ENCODE assay signal across 30 cellular contexts in the genomic region with DNA sequence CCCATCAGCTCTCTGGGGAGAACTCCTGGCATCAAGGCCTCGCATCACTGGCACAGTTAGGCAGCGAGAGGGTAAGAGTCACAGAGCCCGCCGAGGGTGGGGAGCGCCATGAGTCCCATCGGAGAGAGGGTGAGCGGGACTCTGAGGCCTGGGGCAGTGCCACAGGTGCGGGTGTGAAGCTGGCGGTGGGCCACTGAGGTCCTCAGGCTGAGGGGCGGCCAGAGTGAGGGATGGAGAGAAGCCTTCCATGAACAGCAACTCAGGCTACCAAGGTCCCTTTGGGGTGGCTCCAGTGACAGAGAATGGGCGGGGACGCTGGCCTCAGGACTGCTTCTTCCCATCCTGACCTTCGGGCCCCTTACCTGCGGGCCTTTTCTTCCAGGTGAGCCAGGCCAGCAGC.
DNase-seq lines count a peak whose midpoint lies in the region; ATAC-seq and TF ChIP-seq lines count a peak whose summit lies in the region.
"Had no signal": no experiment of that assay in that cellular context is flagged by ENCODE, and none has a peak within 500 bp of the region (broad histone marks: within the 10 kb centered on the region; RNA-seq: fewer than 3 reads in every experiment).

No MANE protein-coding gene starts in this region.

- no peaks in the 10 kb centered on the region for H3K9me3 ChIP-seq in HUES6 (ENCODE audit: control insufficient read depth, insufficient read depth, low read depth, low read length)
- no peaks in the 10 kb centered on the region for H3K9me3 ChIP-seq in endodermal cell (ENCODE audit: control insufficient read depth, low read length)
- H3K9me3 ChIP-seq: breast epithelium, esophagus squamous epithelium, gastrocnemius medialis, MG63, prostate gland, SK-N-SH had no signal

- peaks cover 27% of the 10 kb centered on the region for H3K27me3 Mint-ChIP-seq in endodermal cell (ENCODE audit: insufficient read depth)

- DNase-seq in NCI-H748 (lab: John Stamatoyannopoulos, UW; ENCODE audit: unreplicated experiment) (peak; percentile 29), NCI-H748 treated with DMSO at 0.1 percent for 48 hours (lab: John Stamatoyannopoulos, UW) (no peak), endodermal cell (no peak), retina (peak; percentile 56), NCI-H187 (lab: John Stamatoyannopoulos, UW) (no peak)
- no peak for DNase-seq in activated T-cell treated with anti-CD3 and anti-CD28 coated beads, Interleukin-2, amount 50 U/mL, for 48 hours
- DNase-seq: ACHN; activated CD4-positive, alpha-beta T cell treated with anti-CD3 and anti-CD28 coated beads for 4 hours; activated naive CD4-positive, alpha-beta T cell; activated T-cell treated with anti-CD3 and anti-CD28 coated beads, Interleukin-2, amount 50 U/mL, for 24 hours; amniotic stem cell; C1 segment of cervical spinal cord; esophagus squamous epithelium; gastrocnemius medialis; islet precursor cell; left ventricle myocardium superior; MG63; natural killer cell; NCI-H146; NCI-H2171 treated with DMSO at 0.1 percent for 48 hours; SK-N-SH; stimulated activated CD4-positive, alpha-beta T cell treated with anti-CD3 and anti-CD28 coated beads, Interleukin-1b, Interleukin-23, amount 100 ng/mL, for 48 hours; T-helper 17 cell had no signal

- no peak overlapping the region for H3K27ac ChIP-seq in HUES6 (ENCODE audit: low read depth, low read length)
- no peak overlapping the region for H3K27ac ChIP-seq in endodermal cell (ENCODE audit: low read depth, low read length)
- H3K27ac ChIP-seq: breast epithelium, esophagus squamous epithelium, gastrocnemius medialis, RWPE1, skin epidermis had no signal

- H3K4me3 ChIP-seq in HUES6 (ENCODE audit: low read depth, low read length) (0 out of 2 replicates have a peak overlapping the region, but pooled peaks have one; percentile 26), endodermal cell (ENCODE audit: low read length) (no peak overlapping the region)
- H3K4me3 ChIP-seq: MG63, skin epidermis had no signal

- TF ChIP-seq CTCF in endodermal cell (conservative IDR thresholded peaks at IDR 0.05) = no peak

- H3K36me3 ChIP-seq in HUES6 (ENCODE audit: control insufficient read depth, insufficient read depth, low read length) (no peaks in the 10 kb centered on the region), endodermal cell (ENCODE audit: control insufficient read depth, insufficient read depth, low read length) (no peaks in the 10 kb centered on the region)
- H3K36me3 ChIP-seq: breast epithelium, esophagus squamous epithelium, gastrocnemius medialis, MG63, prostate gland had no signal

- H3K4me1 Mint-ChIP-seq in endodermal cell = peaks cover 25% of the 10 kb centered on the region

- H3K9me3 Mint-ChIP-seq in endodermal cell = no peaks in the 10 kb centered on the region
- H3K9me3 Mint-ChIP-seq: activated T-cell treated with anti-CD3 and anti-CD28 coated beads, Interleukin-2, amount 50 U/mL, for 24 hours; IgD-negative memory B cell; natural killer cell had no signal

- H3K27me3 ChIP-seq in HUES6 (ENCODE audit: control insufficient read depth, insufficient read depth, low read length) (peaks cover 66% of the 10 kb centered on the region), endodermal cell (ENCODE audit: control insufficient read depth, insufficient read depth, low read length, poor library complexity, severe bottlenecking) (peaks cover 15% of the 10 kb centered on the region)
- H3K27me3 ChIP-seq: breast epithelium, gastrocnemius medialis, MG63 had no signal

- no peak overlapping the region for H3K27ac Mint-ChIP-seq in endodermal cell
- H3K27ac Mint-ChIP-seq: activated T-cell treated with anti-CD3 and anti-CD28 coated beads, Interleukin-2, amount 50 U/mL, for 24 hours; IgD-negative memory B cell; natural killer cell; T-helper 17 cell had no signal

- no peak overlapping the region for H3K9ac ChIP-seq in HUES6 (ENCODE audit: low read length)
- H3K9ac ChIP-seq in endodermal cell (ENCODE audit: extremely low read depth, low read length, poor library complexity, severe bottlenecking) = no peak overlapping the region
- H3K9ac ChIP-seq: SK-N-SH had no signal

- H3K36me3 Mint-ChIP-seq in endodermal cell (ENCODE audit: low read depth) = no peaks in the 10 kb centered on the region
- H3K36me3 Mint-ChIP-seq: IgD-negative memory B cell, natural killer cell had no signal

- peak overlapping the region; percentile 59 for H3K4me3 Mint-ChIP-seq in endodermal cell
- H3K4me3 Mint-ChIP-seq: activated T-cell treated with anti-CD3 and anti-CD28 coated beads, Interleukin-2, amount 50 U/mL, for 24 hours; IgD-negative memory B cell had no signal

- 91 to 94% methylated on average over 7 to 14 of the region's 14 CpGs for WGBS in endodermal cell (ENCODE audit: insufficient coverage in 1 of 2, insufficient read length in 1 of 2), 2 experiments

- H3K4me1 ChIP-seq in HUES6 (ENCODE audit: control insufficient read depth, insufficient read depth, low read length) (peaks cover 38% of the 10 kb centered on the region), endodermal cell (ENCODE audit: control insufficient read depth, insufficient read depth, low read length) (peaks cover 21% of the 10 kb centered on the region)

- no peak for ATAC-seq in GM21367 (IDR thresholded peaks at IDR 0.05; ENCODE audit: unreplicated experiment)
- ATAC-seq: gastrocnemius medialis, left ventricle myocardium superior, T-helper 17 cell had no signal

Comparison
In these comparisons a context has a peak if more than half of its experiments do, and no peak if none do; other contexts are left out.
1. DNase-seq: peak in NCI-H748 (single experiment) and retina (single experiment); none in NCI-H748 treated with DMSO at 0.1 percent for 48 hours (single experiment), endodermal cell (single experiment), activated T-cell treated with anti-CD3 and anti-CD28 coated beads, Interleukin-2, amount 50 U/mL, for 48 hours (0 of 2) and NCI-H187 (0 of 2).